1 cellular context compared by ENCODE assay signal in genomic region chr2:113213061-113213930, GRCh38.
TF ChIP-seq lines count a peak whose summit lies in the region.

No MANE protein-coding gene starts in this region.

TF ChIP-seq in HepG2, 621 proteins besides CTCF, POLR2A, EP300 and RAD21:
- TF ChIP-seq HNRNPK (IDR thresholded peaks at IDR 0.05; ENCODE audit: low read depth, low read length, poor library complexity, severe bottlenecking) (peak; percentile 75), PCBP2 (optimal IDR thresholded peaks at IDR 0.05; ENCODE audit: low read depth, low read length, poor library complexity, severe bottlenecking) (peak; percentile 92), ZFP62 (CRISPR knock-in tag; IDR thresholded peaks at IDR 0.05) (no peak)
TF ChIP-seq in HepG2: peak in this region for 2.
